29 cellular contexts compared by ENCODE assay signal in genomic region chr13:112708560-112709240, GRCh38. TPM values are rescaled to one million over a fixed set of nuclear protein-coding genes. Genes with fewer than 3 reads are reported as not detected.
DNase-seq lines count a peak whose midpoint lies in the region; ATAC-seq, FAIRE-seq and TF ChIP-seq lines count a peak whose summit lies in the region.
"Had no signal": no experiment of that assay in that cellular context is flagged by ENCODE, and none has a peak within 500 bp of the region (broad histone marks: within the 10 kb centered on the region; RNA-seq: fewer than 3 reads in every experiment).

No MANE protein-coding gene starts in this region.

- peak overlapping the region in 10 of 11 experiments; percentile 3 to 95 (median 84); a peak in 15 of 22 replicates for H3K4me2 ChIP-seq in BLaER1 treated with 17β-estradiol and CSF1 and Interleukin-3, amounts not matched to agents 10 nM and 100 nM

- H3K9me3 ChIP-seq in BLaER1 treated with 17β-estradiol and CSF1 and Interleukin-3, amounts not matched to agents 10 nM and 100 nM (replicated peaks in 1 of 11) = peaks cover 0 to 5% (median 0%) of the 10 kb centered on the region in 11 experiments; a peak in 2 of 22 replicates
- H3K9me3 ChIP-seq in kidney (ENCODE audit: control insufficient read depth in 1 of 2, low read length in 2 of 2) (no peaks in the 10 kb centered on the region), ovary (no peaks in the 10 kb centered on the region)
- H3K9me3 ChIP-seq: left ventricle myocardium inferior, pancreas, testis had no signal

- CTCF ChIA-PET in HEK293T (lab: Yijun Ruan, JAX) = no interaction called here

- TF ChIP-seq EP300 in ovary (IDR thresholded peaks at IDR 0.05) = no peak

- no peak for ATAC-seq in left colon
- ATAC-seq: GM12878; naive thymus-derived CD4-positive, alpha-beta T cell; pancreas had no signal

- DNase-seq in HEK293T (ENCODE audit: extremely low spot score) (no peak), kidney (peak; percentile 62), ovary (peak in 3 of 5 donors; percentile 10 to 20 (median 19)), DMS 273 treated with DMSO at 0.1 percent for 48 hours (lab: John Stamatoyannopoulos, UW) (no peak), NCI-H2029 (lab: John Stamatoyannopoulos, UW) (no peak), left colon (no peak)
- DNase-seq: activated CD4-positive, alpha-beta T cell treated with anti-CD3 and anti-CD28 coated beads for 4 hours; activated naive CD8-positive, alpha-beta T cell treated with anti-CD3 and anti-CD28 coated beads, Interleukin-2, amount 10 ng/mL, durations not matched to agents 7 days and 5 days; activated T-cell treated with anti-CD3 and anti-CD28 coated beads for 4 hours; DMS153; effector CD8-positive, alpha-beta T cell; glutamatergic neuron; HCEC 1CT; left ventricle myocardium inferior; naive thymus-derived CD4-positive, alpha-beta T cell; NCI-H146; pancreas; retina; SIG-M5; stimulated activated CD4-positive, alpha-beta T cell treated with anti-CD3 and anti-CD28 coated beads, Interleukin-2, amount 100 ng/mL, for 24 hours; SW 1271; testis had no signal

- no peak for FAIRE-seq in kidney (lab: Jason Lieb, UNC)
- FAIRE-seq: bronchial epithelial cell, colon, GM12878, GM19239, pancreas, urothelium cell line had no signal

- peaks cover 48 to 100% (median 90%) of the 10 kb centered on the region in 11 experiments for H4K20me1 ChIP-seq in BLaER1 treated with 17β-estradiol and CSF1 and Interleukin-3, amounts not matched to agents 10 nM and 100 nM

- 0 out of 22 replicates have a peak overlapping the region, but pooled peaks of 1 of the 11 experiments have one; percentile 16 for H3K27ac ChIP-seq in BLaER1 treated with 17β-estradiol and CSF1 and Interleukin-3, amounts not matched to agents 10 nM and 100 nM
- no peak overlapping the region for H3K27ac ChIP-seq in kidney (ENCODE audit: low read depth in 2 of 2, low read length in 2 of 2)
- no peak overlapping the region for H3K27ac ChIP-seq in ovary
- H3K27ac ChIP-seq: left ventricle myocardium inferior, pancreas, testis, VCaP had no signal

- no peak overlapping the region for H3K9ac ChIP-seq in BLaER1 treated with 17β-estradiol and CSF1 and Interleukin-3, amounts not matched to agents 10 nM and 100 nM
- no peak overlapping the region for H3K9ac ChIP-seq in kidney (ENCODE audit: low read length in 2 of 2)

- H3K36me3 ChIP-seq in BLaER1 treated with 17β-estradiol and CSF1 and Interleukin-3, amounts not matched to agents 10 nM and 100 nM = peaks cover 4 to 23% (median 12%) of the 10 kb centered on the region in 11 experiments; a peak in 17 of 22 replicates
- no peaks in the 10 kb centered on the region for H3K36me3 ChIP-seq in kidney (ENCODE audit: control insufficient read depth in 1 of 2, insufficient read depth in 2 of 2, low read length in 2 of 2)
- no peaks in the 10 kb centered on the region for H3K36me3 ChIP-seq in ovary
- H3K36me3 ChIP-seq: left ventricle myocardium inferior, pancreas had no signal

- no peak for TF ChIP-seq POLR2A in ovary (IDR thresholded peaks at IDR 0.05)

- POLR2A ChIA-PET in HEK293T (lab: Yijun Ruan, JAX) = no interaction called here

- H3K4me1 ChIP-seq in BLaER1 treated with 17β-estradiol and CSF1 and Interleukin-3, amounts not matched to agents 10 nM and 100 nM = peaks cover 61 to 64% (median 63%) of the 10 kb centered on the region in 10 experiments
- H3K4me1 ChIP-seq in kidney (ENCODE audit: control insufficient read depth in 1 of 2, insufficient read depth in 1 of 2, low read depth in 1 of 2, low read length in 2 of 2) = peaks cover 12 to 16% of the 10 kb centered on the region in 2 donors
- peaks cover 16% of the 10 kb centered on the region for H3K4me1 ChIP-seq in ovary (ENCODE audit: insufficient read depth)

- TF ChIP-seq CTCF in kidney (IDR thresholded peaks at IDR 0.05; ENCODE audit: borderline replicate concordance, extremely low read depth, insufficient read depth) (no peak), ovary (IDR thresholded peaks at IDR 0.05) (no peak)

- H3K4me3 ChIP-seq in BLaER1 treated with 17β-estradiol and CSF1 and Interleukin-3, amounts not matched to agents 10 nM and 100 nM = no peak overlapping the region
- no peak overlapping the region for H3K4me3 ChIP-seq in kidney (ENCODE audit: low read length in 2 of 2)
- no peak overlapping the region for H3K4me3 ChIP-seq in ovary
- H3K4me3 ChIP-seq: GM12878, left ventricle myocardium inferior, pancreas, testis had no signal

- intact Hi-C loops in kidney (cut with DNase I) (no loop called here), ovary (cut with DNase I) (no loop called here), left colon (cut with DNase I, micrococcal nuclease) (no loop called here)

- no peaks in the 10 kb centered on the region for H3K27me3 ChIP-seq in BLaER1 treated with 17β-estradiol and CSF1 and Interleukin-3, amounts not matched to agents 10 nM and 100 nM
- no peaks in the 10 kb centered on the region for H3K27me3 ChIP-seq in ovary
- H3K27me3 ChIP-seq: pancreas, testis had no signal

- 79 to 83% (median 83%) methylated on average over 11 of the region's 11 CpGs for WGBS in ovary, 3 donors

TF ChIP-seq in HEK293T, 16 proteins besides CTCF, POLR2A, EP300 and RAD21:
- TF ChIP-seq ARNT (IDR thresholded peaks at IDR 0.05) (no peak), FOXM1 (IDR thresholded peaks at IDR 0.05; ENCODE audit: borderline replicate concordance) (no peak), L3MBTL2 (conservative IDR thresholded peaks at IDR 0.05) (peak; percentile 26; the same call in 1 of the 2 replicates), FOXK2 (IDR thresholded peaks at IDR 0.05) (no peak), SUZ12 (IDR thresholded peaks at IDR 0.05) (no peak)

RNA-seq across cellular contexts. Expression of gene ATP11A, which starts 18.9 kb away (rescaled TPM):
- total RNA-seq in kidney (212 TPM), ovary (10 to 100 TPM; 14.8 to 72.7 (median 36.2) TPM), left colon (10 to 100 TPM; 12.4 to 22.7 TPM)
- polyA plus RNA-seq in kidney (ENCODE audit: insufficient read depth, low read depth, low replicate concordance) (4.9 TPM), ovary (10 to 100 TPM in 1 of 2 donors, 1 to 10 TPM in 1; 6.6 to 25.3 TPM)

Comparison
In these comparisons a context has a peak if more than half of its experiments do, and no peak if none do; other contexts are left out.
1. DNase-seq: peak in kidney (single experiment) and ovary (3 of 5); none in HEK293T (single experiment), DMS 273 treated with DMSO at 0.1 percent for 48 hours (single experiment), NCI-H2029 (single experiment) and left colon (0 of 2).